Comparison of ENCODE assay signal across 1 cellular context in genomic region chr15:80695099-80695910, GRCh38.
TF ChIP-seq lines count a peak whose summit lies in the region.

ABHD17C (plus strand) TSS chr15:80695310; CDS start chr15:80695430, 120 bp downstream.

TF ChIP-seq in GM12878, 131 proteins besides CTCF, POLR2A, EP300 and RAD21 (continued from another document):
- TF ChIP-seq RB1 (IDR thresholded peaks at IDR 0.05; ENCODE audit: borderline replicate concordance) (no peak; the same call in 1 of the 2 replicates), ZNF217 (IDR thresholded peaks at IDR 0.05) (no peak), WRNIP1 (IDR thresholded peaks at IDR 0.05; ENCODE audit: borderline replicate concordance, low read depth, low read length) (no peak), CHD4 (IDR thresholded peaks at IDR 0.05) (no peak), HDAC6 (IDR thresholded peaks at IDR 0.05; ENCODE audit: unreplicated experiment) (no peak), SREBF1 (IDR thresholded peaks at IDR 0.05; ENCODE audit: low read length) (no peak), CREB1 (IDR thresholded peaks at IDR 0.05; ENCODE audit: low read depth) (no peak), RFX5 (IDR thresholded peaks at IDR 0.05; ENCODE audit: low read depth, low read length) (no peak), SMAD5 (IDR thresholded peaks at IDR 0.05; ENCODE audit: low read depth) (no peak), TARDBP (IDR thresholded peaks at IDR 0.05; ENCODE audit: borderline replicate concordance) (no peak), MYB (IDR thresholded peaks at IDR 0.05; ENCODE audit: borderline replicate concordance, low read depth, low read length) (no peak), CHD2 (IDR thresholded peaks at IDR 0.05; ENCODE audit: borderline replicate concordance, low read depth, low read length) (no peak), NFYA (IDR thresholded peaks at IDR 0.05; ENCODE audit: borderline replicate concordance, low read depth, low read length) (no peak), BMI1 (IDR thresholded peaks at IDR 0.05; ENCODE audit: borderline replicate concordance) (no peak), ZBTB33 (IDR thresholded peaks at IDR 0.05) (no peak), NR2C2 (IDR thresholded peaks at IDR 0.05; ENCODE audit: borderline replicate concordance, control insufficient read depth, insufficient read length, low read depth) (no peak), IRF5 (IDR thresholded peaks at IDR 0.05; ENCODE audit: borderline replicate concordance) (no peak), IRF4 (IDR thresholded peaks at IDR 0.05; ENCODE audit: low read depth, low read length) (no peak)
- TF ChIP-seq, protein P1, sequence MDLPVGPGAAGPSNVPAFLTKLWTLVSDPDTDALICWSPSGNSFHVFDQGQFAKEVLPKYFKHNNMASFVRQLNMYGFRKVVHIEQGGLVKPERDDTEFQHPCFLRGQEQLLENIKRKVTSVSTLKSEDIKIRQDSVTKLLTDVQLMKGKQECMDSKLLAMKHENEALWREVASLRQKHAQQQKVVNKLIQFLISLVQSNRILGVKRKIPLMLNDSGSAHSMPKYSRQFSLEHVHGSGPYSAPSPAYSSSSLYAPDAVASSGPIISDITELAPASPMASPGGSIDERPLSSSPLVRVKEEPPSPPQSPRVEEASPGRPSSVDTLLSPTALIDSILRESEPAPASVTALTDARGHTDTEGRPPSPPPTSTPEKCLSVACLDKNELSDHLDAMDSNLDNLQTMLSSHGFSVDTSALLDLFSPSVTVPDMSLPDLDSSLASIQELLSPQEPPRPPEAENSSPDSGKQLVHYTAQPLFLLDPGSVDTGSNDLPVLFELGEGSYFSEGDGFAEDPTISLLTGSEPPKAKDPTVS (IDR thresholded peaks at IDR 0.05; ENCODE audit: low read depth, low read length): no peak
